37 cellular contexts compared by ENCODE assay signal in the genomic region with DNA sequence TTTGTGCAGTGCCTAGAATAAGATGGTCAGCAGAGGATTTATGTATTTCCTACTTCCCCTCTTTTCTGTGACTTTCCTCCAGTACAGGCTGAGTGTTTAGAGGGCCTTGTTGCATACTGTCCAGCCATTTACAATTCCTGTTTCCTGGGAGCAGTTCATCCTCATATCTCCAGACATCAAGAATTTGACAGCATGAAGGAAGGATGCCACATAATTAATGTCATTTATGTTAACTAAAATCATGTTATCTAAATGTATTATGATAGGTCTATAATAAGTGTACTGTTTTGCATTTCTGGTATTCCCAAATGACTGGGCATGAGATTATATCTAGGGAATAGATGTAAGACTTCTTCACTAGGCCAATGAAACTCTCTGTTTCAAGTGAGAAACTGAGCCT.
"Had no signal": no experiment of that assay in that cellular context is flagged by ENCODE, and none has a peak within 500 bp of the region (broad histone marks: within the 10 kb centered on the region; RNA-seq: fewer than 3 reads in every experiment).

No MANE protein-coding gene starts in this region.

- H3K36me3 Mint-ChIP-seq: activated naive CD4-positive, alpha-beta T cell treated with anti-CD3 and anti-CD28 coated beads, Interleukin-2, amount 10 ng/mL, durations not matched to agents 7 days and 5 days; activated naive CD4-positive, alpha-beta T cell treated with anti-CD3 and anti-CD28 coated beads, Interleukin-2, amount 50 U/mL, for 24 hours; activated naive CD4-positive, alpha-beta T cell treated with anti-CD3 and anti-CD28 coated beads, Interleukin-2, amount 50 U/mL, for 72 hours; activated naive CD8-positive, alpha-beta T cell; activated naive CD8-positive, alpha-beta T cell treated with anti-CD3 and anti-CD28 coated beads for 36 hours; activated naive CD8-positive, alpha-beta T cell treated with anti-CD3 and anti-CD28 coated beads, Interleukin-2, amount 10 ng/mL, durations not matched to agents 7 days and 5 days; brain had no signal

- H3K4me3 Mint-ChIP-seq: activated naive CD4-positive, alpha-beta T cell treated with anti-CD3 and anti-CD28 coated beads for 36 hours; activated naive CD4-positive, alpha-beta T cell treated with anti-CD3 and anti-CD28 coated beads, Interleukin-2, amount 10 ng/mL, durations not matched to agents 7 days and 5 days; activated naive CD4-positive, alpha-beta T cell treated with anti-CD3 and anti-CD28 coated beads, Interleukin-2, amount 50 U/mL, for 24 hours; activated naive CD8-positive, alpha-beta T cell; activated naive CD8-positive, alpha-beta T cell treated with anti-CD3 and anti-CD28 coated beads for 36 hours; activated naive CD8-positive, alpha-beta T cell treated with anti-CD3 and anti-CD28 coated beads, Interleukin-2, amount 10 ng/mL, durations not matched to agents 7 days and 5 days; activated naive CD8-positive, alpha-beta T cell treated with anti-CD3 and anti-CD28 coated beads, Interleukin-2, amount 50 U/mL, for 24 hours; activated T-cell treated with anti-CD3 and anti-CD28 coated beads, Interleukin-2, amount 50 U/mL, for 24 hours; activated T-cell treated with anti-CD3 and anti-CD28 coated beads, Interleukin-2, amount 50 U/mL, for 4 hours; activated T-cell treated with anti-CD3 and anti-CD28 coated beads, Interleukin-2, amount 50 U/mL, for 72 hours; activated T-helper 1 cell treated with anti-CD3 and anti-CD28 coated beads, Interleukin-12 subunit alpha, Interleukin-12 subunit beta, Interleukin-2, Interleukin-4 antibody, amounts not matched to agents 30 ng/mL and 10 ng/mL and 1 ng/mL, durations not matched to agents 14 hours and 24 hours and 36 hours; activated T-helper 17 cell treated with anti-CD3 and anti-CD28 coated beads, Interleukin-2, amount 50 U/mL, for 72 hours; brain; central memory CD8-positive, alpha-beta T cell had no signal

- ATAC-seq: activated naive CD4-positive, alpha-beta T cell treated with anti-CD3 and anti-CD28 coated beads, Interleukin-2, amount 50 U/mL, for 72 hours; activated naive CD8-positive, alpha-beta T cell treated with anti-CD3 and anti-CD28 coated beads, Interleukin-2, amount 50 U/mL, for 24 hours; activated T-cell treated with anti-CD3 and anti-CD28 coated beads, Interleukin-2, amount 50 U/mL, for 4 hours; activated T-cell treated with anti-CD3 and anti-CD28 coated beads, Interleukin-2, amount 50 U/mL, for 72 hours; activated T-helper 17 cell treated with anti-CD3 and anti-CD28 coated beads, Interleukin-2, amount 50 U/mL, for 72 hours; body of pancreas had no signal

- H3K27me3 Mint-ChIP-seq: activated naive CD4-positive, alpha-beta T cell treated with anti-CD3 and anti-CD28 coated beads, Interleukin-2, amount 10 ng/mL, durations not matched to agents 7 days and 5 days; activated naive CD4-positive, alpha-beta T cell treated with anti-CD3 and anti-CD28 coated beads, Interleukin-2, amount 50 U/mL, for 24 hours; activated naive CD8-positive, alpha-beta T cell; activated naive CD8-positive, alpha-beta T cell treated with anti-CD3 and anti-CD28 coated beads for 36 hours; activated naive CD8-positive, alpha-beta T cell treated with anti-CD3 and anti-CD28 coated beads, Interleukin-2, amount 10 ng/mL, durations not matched to agents 7 days and 5 days; activated naive CD8-positive, alpha-beta T cell treated with anti-CD3 and anti-CD28 coated beads, Interleukin-2, amount 50 U/mL, for 24 hours; brain had no signal

- H3K4me3 ChIP-seq: adrenal gland, ascending aorta, body of pancreas, breast epithelium, cardiac muscle cell had no signal

- H3K36me3 ChIP-seq: adrenal gland, ascending aorta, brain microvascular endothelial cell, breast epithelium, cardiac muscle cell had no signal

- H3K27ac Mint-ChIP-seq: activated naive CD4-positive, alpha-beta T cell treated with anti-CD3 and anti-CD28 coated beads for 36 hours; activated naive CD4-positive, alpha-beta T cell treated with anti-CD3 and anti-CD28 coated beads, Interleukin-2, amount 10 ng/mL, durations not matched to agents 7 days and 5 days; activated naive CD4-positive, alpha-beta T cell treated with anti-CD3 and anti-CD28 coated beads, Interleukin-2, amount 50 U/mL, for 24 hours; activated naive CD4-positive, alpha-beta T cell treated with anti-CD3 and anti-CD28 coated beads, Interleukin-2, amount 50 U/mL, for 72 hours; activated naive CD8-positive, alpha-beta T cell; activated naive CD8-positive, alpha-beta T cell treated with anti-CD3 and anti-CD28 coated beads for 36 hours; activated naive CD8-positive, alpha-beta T cell treated with anti-CD3 and anti-CD28 coated beads, Interleukin-2, amount 10 ng/mL, durations not matched to agents 7 days and 5 days; activated naive CD8-positive, alpha-beta T cell treated with anti-CD3 and anti-CD28 coated beads, Interleukin-2, amount 50 U/mL, for 24 hours; activated T-cell treated with anti-CD3 and anti-CD28 coated beads, Interleukin-2, amount 50 U/mL, for 24 hours; activated T-cell treated with anti-CD3 and anti-CD28 coated beads, Interleukin-2, amount 50 U/mL, for 72 hours; activated T-helper 1 cell treated with anti-CD3 and anti-CD28 coated beads, Interleukin-12 subunit alpha, Interleukin-12 subunit beta, Interleukin-2, Interleukin-4 antibody, amounts not matched to agents 30 ng/mL and 10 ng/mL and 1 ng/mL, durations not matched to agents 14 hours and 24 hours and 36 hours; activated T-helper 17 cell treated with anti-CD3 and anti-CD28 coated beads, Interleukin-2, amount 50 U/mL, for 72 hours; activated T-helper 2 cell treated with anti-CD3 and anti-CD28 coated beads, Interferon-gamma antibody, Interleukin-2, Interleukin-4, amounts not matched to agents 10 μg/mL and 5 μg/mL and 100 μg/mL, durations not matched to agents 14 hours and 24 hours and 36 hours; brain had no signal

- H3K9me3 ChIP-seq: adrenal gland, ascending aorta, body of pancreas, breast epithelium had no signal

- H3K9me3 Mint-ChIP-seq: activated naive CD4-positive, alpha-beta T cell treated with anti-CD3 and anti-CD28 coated beads for 36 hours; activated naive CD4-positive, alpha-beta T cell treated with anti-CD3 and anti-CD28 coated beads, Interleukin-2, amount 10 ng/mL, durations not matched to agents 7 days and 5 days; activated naive CD4-positive, alpha-beta T cell treated with anti-CD3 and anti-CD28 coated beads, Interleukin-2, amount 50 U/mL, for 24 hours; activated naive CD8-positive, alpha-beta T cell treated with anti-CD3 and anti-CD28 coated beads for 36 hours; activated naive CD8-positive, alpha-beta T cell treated with anti-CD3 and anti-CD28 coated beads, Interleukin-2, amount 10 ng/mL, durations not matched to agents 7 days and 5 days; activated naive CD8-positive, alpha-beta T cell treated with anti-CD3 and anti-CD28 coated beads, Interleukin-2, amount 50 U/mL, for 24 hours; activated T-cell treated with anti-CD3 and anti-CD28 coated beads, Interleukin-2, amount 50 U/mL, for 24 hours; activated T-cell treated with anti-CD3 and anti-CD28 coated beads, Interleukin-2, amount 50 U/mL, for 4 hours; activated T-helper 1 cell treated with anti-CD3 and anti-CD28 coated beads, Interleukin-12 subunit alpha, Interleukin-12 subunit beta, Interleukin-2, Interleukin-4 antibody, amounts not matched to agents 30 ng/mL and 10 ng/mL and 1 ng/mL, durations not matched to agents 14 hours and 24 hours and 36 hours; activated T-helper 2 cell treated with anti-CD3 and anti-CD28 coated beads, Interferon-gamma antibody, Interleukin-2, Interleukin-4, amounts not matched to agents 10 μg/mL and 5 μg/mL and 100 μg/mL, durations not matched to agents 14 hours and 24 hours and 36 hours; central memory CD8-positive, alpha-beta T cell had no signal

- H3K4me1 Mint-ChIP-seq: activated naive CD4-positive, alpha-beta T cell treated with anti-CD3 and anti-CD28 coated beads, Interleukin-2, amount 10 ng/mL, durations not matched to agents 7 days and 5 days; activated naive CD4-positive, alpha-beta T cell treated with anti-CD3 and anti-CD28 coated beads, Interleukin-2, amount 50 U/mL, for 24 hours; activated naive CD8-positive, alpha-beta T cell treated with anti-CD3 and anti-CD28 coated beads for 36 hours; activated naive CD8-positive, alpha-beta T cell treated with anti-CD3 and anti-CD28 coated beads, Interleukin-2, amount 10 ng/mL, durations not matched to agents 7 days and 5 days; activated naive CD8-positive, alpha-beta T cell treated with anti-CD3 and anti-CD28 coated beads, Interleukin-2, amount 50 U/mL, for 24 hours; activated T-helper 17 cell treated with anti-CD3 and anti-CD28 coated beads, Interleukin-2, amount 50 U/mL, for 72 hours; central memory CD8-positive, alpha-beta T cell had no signal

- H3K27ac ChIP-seq: adrenal gland, ascending aorta, body of pancreas, brain microvascular endothelial cell, breast epithelium, cardiac muscle cell had no signal

- H3K4me1 ChIP-seq: adrenal gland, ascending aorta, body of pancreas, breast epithelium had no signal

- H3K27me3 ChIP-seq: adrenal gland, ascending aorta, body of pancreas, brain microvascular endothelial cell, breast epithelium, cardiac muscle cell had no signal

- DNase-seq: activated effector memory CD4-positive, alpha-beta T cell treated with anti-CD3 and anti-CD28 coated beads, Interleukin-2, amount 50 U/mL, for 16 hours; activated effector memory CD4-positive, alpha-beta T cell treated with Interleukin-2 at 50 U/mL for 16 hours; activated gamma-delta T cell; activated gamma-delta T cell treated with Interleukin-2 at 50 U/mL for 16 hours; activated naive CD4-positive, alpha-beta T cell; activated naive CD4-positive, alpha-beta T cell treated with anti-CD3 and anti-CD28 coated beads for 36 hours; activated naive CD4-positive, alpha-beta T cell treated with anti-CD3 and anti-CD28 coated beads, Interleukin-2, amount 10 ng/mL, durations not matched to agents 7 days and 5 days; activated naive CD4-positive, alpha-beta T cell treated with anti-CD3 and anti-CD28 coated beads, Interleukin-2, amount 50 U/mL, for 16 hours; activated naive CD4-positive, alpha-beta T cell treated with Interleukin-2 at 50 U/mL for 16 hours; activated naive CD8-positive, alpha-beta T cell treated with anti-CD3 and anti-CD28 coated beads for 36 hours; activated naive CD8-positive, alpha-beta T cell treated with anti-CD3 and anti-CD28 coated beads, Interleukin-2, amount 10 ng/mL, durations not matched to agents 7 days and 5 days; activated naive CD8-positive, alpha-beta T cell treated with anti-CD3 and anti-CD28 coated beads, Interleukin-2, amount 50 U/mL, for 24 hours; activated T-cell treated with anti-CD3 and anti-CD28 coated beads, Interleukin-2, amount 50 U/mL, for 24 hours; activated T-cell treated with anti-CD3 and anti-CD28 coated beads, Interleukin-2, amount 50 U/mL, for 4 hours; activated T-cell treated with anti-CD3 and anti-CD28 coated beads, Interleukin-2, amount 50 U/mL, for 48 hours; activated T-cell treated with anti-CD3 and anti-CD28 coated beads, Interleukin-2, amount 50 U/mL, for 72 hours; adrenal gland; amniotic stem cell; amygdala; anterior cingulate cortex; aorta; body of pancreas; brain microvascular endothelial cell; caudate nucleus; central memory CD4-positive, alpha-beta T cell; cerebellar nuclear complex had no signal
